ENCODE assay signal across 8 cellular contexts in genomic region chr2:113136828-113137775, GRCh38. TPM values are rescaled to one million over a fixed set of nuclear protein-coding genes. Genes with fewer than 3 reads are reported as not detected.
A peak's percentile ranks its signal among the peaks of the same experiment; 100 is the strongest.
DNase-seq lines count a peak whose midpoint lies in the region; ATAC-seq and TF ChIP-seq lines count a peak whose summit lies in the region.

No MANE protein-coding gene starts in this region.

- H3K27me3 ChIP-seq in lung (ENCODE audit: control insufficient read depth, insufficient read depth): no peaks in the 10 kb centered on the region
- H3K27me3 ChIP-seq in vagina: no peaks in the 10 kb centered on the region

- H3K36me3 Mint-ChIP-seq in chondrocyte (ENCODE audit: low read depth): no peaks in the 10 kb centered on the region

- intact Hi-C loops in vagina (cut with DNase I): no loop called here
- intact Hi-C loops in posterior vena cava (cut with DNase I): loop anchor here (5.0 to 10.0 kb wide), 2 partner anchors 235 to 238 kb away; no protein-coding TSS in a partner anchor

- H3K27ac ChIP-seq in lung (ENCODE audit: low read depth in 1 of 2, low read length in 1 of 2): no peak overlapping the region
- H3K27ac ChIP-seq in vagina: no peak overlapping the region

- peaks cover 11% of the 10 kb centered on the region for H3K27me3 Mint-ChIP-seq in chondrocyte (ENCODE audit: low read depth)

- H3K4me1 ChIP-seq in lung (ENCODE audit: control insufficient read depth in 2 of 2, insufficient read depth in 2 of 2, low read length in 2 of 2): no peaks in the 10 kb centered on the region
- no peaks in the 10 kb centered on the region for H3K4me1 ChIP-seq in vagina

- DNase-seq in DMS114 treated with DMSO at 0.1 percent for 48 hours (lab: John Stamatoyannopoulos, UW; ENCODE audit: unreplicated experiment) (peak; percentile 11), HFF-Myc (ENCODE audit: extremely low read depth, low read depth) (no peak), SK-N-DZ (ENCODE audit: low spot score) (peak; percentile 10), chondrocyte (ENCODE audit: low spot score) (no peak), lung (ENCODE audit: low spot score) (no peak), vagina (ENCODE audit: extremely low spot score in 2 of 2) (peak in 1 of 2 donors; percentile 77), posterior vena cava (ENCODE audit: low spot score) (no peak)

- peaks cover 4% of the 10 kb centered on the region for H3K4me1 Mint-ChIP-seq in chondrocyte (ENCODE audit: low read depth)

- no peaks in the 10 kb centered on the region for H3K9me3 Mint-ChIP-seq in chondrocyte (ENCODE audit: low read depth)

- ATAC-seq in lung (ENCODE audit: insufficient read depth, low FRiP score): no peak
- no peak for ATAC-seq in HG02610 (IDR thresholded peaks at IDR 0.05; ENCODE audit: unreplicated experiment)

- WGBS in lung, 2 donors: 46 to 51% methylated on average over 8 of the region's 8 CpGs

- no peak overlapping the region for H3K4me3 Mint-ChIP-seq in chondrocyte (ENCODE audit: unreplicated experiment)

- H3K9me3 ChIP-seq in lung (ENCODE audit: control insufficient read depth in 2 of 2, insufficient read depth in 1 of 2, low read length in 1 of 2): peaks cover 0 to 2% of the 10 kb centered on the region in 2 donors
- no peaks in the 10 kb centered on the region for H3K9me3 ChIP-seq in vagina

- H3K36me3 ChIP-seq in lung (ENCODE audit: control insufficient read depth in 2 of 2, insufficient read depth in 2 of 2, low read length in 2 of 2): peaks cover 0 to 3% of the 10 kb centered on the region in 2 donors
- no peaks in the 10 kb centered on the region for H3K36me3 ChIP-seq in vagina

- H3K27ac Mint-ChIP-seq in chondrocyte (ENCODE audit: unreplicated experiment): no peak overlapping the region

- no peak overlapping the region for H3K4me3 ChIP-seq in HFF-Myc (replicated peaks; ENCODE audit: low read depth, low read length)
- H3K4me3 ChIP-seq in lung: no peak overlapping the region
- no peak overlapping the region for H3K4me3 ChIP-seq in vagina

- TF ChIP-seq POLR2A in vagina (IDR thresholded peaks at IDR 0.05): no peak

- TF ChIP-seq CTCF in HFF-Myc (IDR thresholded peaks at IDR 0.05; ENCODE audit: low read depth, low read length, missing control alignments): peak; percentile 62
- TF ChIP-seq CTCF in chondrocyte (IDR thresholded peaks at IDR 0.05): peak; percentile 86
- TF ChIP-seq CTCF in lung (IDR thresholded peaks at IDR 0.05; ENCODE audit: control extremely low read depth, extremely low read depth): peak; percentile 24
- peak in 2 of 3 experiments; percentile 6 to 29 for TF ChIP-seq CTCF in vagina (IDR thresholded peaks at IDR 0.05)

RNA-seq across cellular contexts. Expression of gene IL1RN, which starts 9.7 kb away (rescaled TPM):
- not detected in 2 replicates for polyA plus RNA-seq in SK-N-DZ (2014; cell fraction: cytosol; rRNA removed)
- not detected in 2 replicates for polyA plus RNA-seq in SK-N-DZ (2014; cell fraction: nucleus; rRNA removed)
- total RNA-seq in chondrocyte: not detected in 3 replicates
- 10 to 100 TPM; 15.2 to 18.2 TPM for total RNA-seq in lung
- polyA plus RNA-seq in lung: 100 to 1,000 TPM in 1 of 2 donors, 1 to 10 TPM in 1; 9.6 to 850 TPM
- 253 TPM for total RNA-seq in vagina
- 1 to 10 TPM; 1.7 to 3.0 TPM for total RNA-seq in posterior vena cava

RNA-seq across cellular contexts. Expression of gene PSD4, which starts 36.7 kb away (rescaled TPM):
- not detected in 2 replicates for polyA plus RNA-seq in SK-N-DZ (2014; cell fraction: cytosol; rRNA removed)
- not detected in 2 replicates for polyA plus RNA-seq in SK-N-DZ (2014; cell fraction: nucleus; rRNA removed)
- total RNA-seq in chondrocyte: 5.2 to 5.5 TPM (median 5.2 TPM) in 3 replicates
- total RNA-seq in lung: 10 to 100 TPM; 29.6 to 48.1 TPM
- 10 to 100 TPM; 20.9 to 28.5 TPM for polyA plus RNA-seq in lung
- 39.0 TPM for total RNA-seq in vagina
- 10 to 100 TPM in 1 of 2 donors, 1 to 10 TPM in 1; 5.8 to 10.5 TPM for total RNA-seq in posterior vena cava

Comparison
In these comparisons a context has a peak if more than half of its experiments do, and no peak if none do; other contexts are left out.
1. DNase-seq: peak in DMS114 treated with DMSO at 0.1 percent for 48 hours (single experiment) and SK-N-DZ (single experiment); none in HFF-Myc (single experiment), chondrocyte (single experiment), lung (single experiment) and posterior vena cava (single experiment).
2. CTCF ChIP-seq: peak in every context shown above with its lines; median percentile 86 in chondrocyte; 62 in HFF-Myc; 24 in lung; 18 in vagina.
3. RNA of gene IL1RN, which starts 9.7 kb away (total RNA-seq): 253 TPM in vagina (single experiment); 15.2 to 18.2 TPM in lung, 1.7 to 3.0 TPM in posterior vena cava and not detected in chondrocyte; every median in the first group is over 10 times any median in the second.